In the genomic region with DNA sequence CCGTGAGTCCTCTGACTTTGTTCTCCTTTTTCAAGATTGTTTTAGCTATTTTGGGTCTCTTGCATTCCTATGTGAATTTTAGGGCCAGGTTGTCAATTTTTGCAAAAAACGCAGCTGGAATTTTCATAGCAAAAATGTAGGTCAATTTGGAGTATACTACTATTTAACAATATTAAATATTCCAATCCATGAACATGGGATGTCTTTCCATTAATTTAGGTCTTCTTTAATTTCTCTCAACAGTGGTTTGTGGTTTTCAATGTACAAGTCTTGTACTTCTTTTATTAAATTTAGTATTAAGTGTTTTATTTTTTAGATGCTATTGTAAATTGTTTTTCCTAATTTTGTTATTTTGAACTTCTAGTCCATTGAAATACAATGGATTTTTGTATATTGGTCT, we compare ENCODE assay signal across 30 cellular contexts. TPM values are rescaled to one million over a fixed set of nuclear protein-coding genes. Genes with fewer than 3 reads are reported as not detected.
"Had no signal": no experiment of that assay in that cellular context is flagged by ENCODE, and none has a peak within 500 bp of the region (broad histone marks: within the 10 kb centered on the region; RNA-seq: fewer than 3 reads in every experiment).

No MANE protein-coding gene starts in this region.

- H3K4me3 ChIP-seq: coronary artery, dorsolateral prefrontal cortex, heart left ventricle had no signal

- H3K36me3 ChIP-seq: brain microvascular endothelial cell, heart left ventricle had no signal

- H3K27me3 ChIP-seq: brain microvascular endothelial cell, dorsolateral prefrontal cortex had no signal

- FAIRE-seq: astrocyte, bronchial epithelial cell had no signal

- ATAC-seq: activated CD8-positive, alpha-beta T cell treated with anti-CD3 and anti-CD28 coated beads for 36 hours; activated T-cell treated with anti-CD3 and anti-CD28 coated beads, Interleukin-2, amount 50 U/mL, for 4 hours; activated T-helper 17 cell treated with anti-CD3 and anti-CD28 coated beads, Interleukin-2, amount 50 U/mL, for 72 hours; esophagus mucosa; heart left ventricle; WTC11 had no signal

- H3K27ac ChIP-seq: brain microvascular endothelial cell, coronary artery, dorsolateral prefrontal cortex, VCaP had no signal

- DNase-seq: activated CD4-positive, alpha-beta T cell treated with anti-CD3 and anti-CD28 coated beads for 48 hours; activated CD4-positive, alpha-beta T cell treated with anti-CD3 and anti-CD28 coated beads, Interleukin-2, amount 50 U/mL, for 1 hour; activated CD4-positive, alpha-beta T cell treated with anti-CD3 and anti-CD28 coated beads, Interleukin-2, amount 50 U/mL, for 48 hours; activated CD8-positive, alpha-beta memory T cell treated with anti-CD3 and anti-CD28 coated beads for 24 hours; activated CD8-positive, alpha-beta T cell treated with anti-CD3 and anti-CD28 coated beads for 36 hours; activated effector memory CD4-positive, alpha-beta T cell treated with Interleukin-2 at 50 U/mL for 16 hours; activated gamma-delta T cell treated with Interleukin-2 at 50 U/mL for 16 hours; activated naive CD4-positive, alpha-beta T cell treated with anti-CD3 and anti-CD28 coated beads, Interleukin-2, amount 50 U/mL, for 16 hours; activated naive CD4-positive, alpha-beta T cell treated with Interleukin-2 at 50 U/mL for 16 hours; activated T-cell treated with anti-CD3 and anti-CD28 coated beads, Interleukin-2, amount 50 U/mL, for 4 hours; amniotic stem cell; anterior cingulate cortex; brain microvascular endothelial cell; dorsolateral prefrontal cortex; effector memory CD4-positive, alpha-beta T cell; endodermal cell; foreskin melanocyte; glutamatergic neuron; heart left ventricle; T-helper 2 cell had no signal

RNA-seq across cellular contexts. Expression of gene CAMK2B, which starts 9.9 kb away (rescaled TPM):
- total RNA-seq: bronchial epithelial cell; epithelial cell of proximal tubule; fibroblast of villous mesenchyme; T-helper 1 cell treated with Interleukin-12 subunit alpha and Interleukin-12 subunit beta and Interleukin-4 antibody, amounts not matched to agents 30 ng/mL and 1 ng/mL, for 36 hours had no signal
